Comparison of ENCODE assay signal across 29 cellular contexts in genomic region chrX:39262641-39263040, GRCh38.
A peak's percentile ranks its signal among the peaks of the same experiment; 100 is the strongest.
DNase-seq lines count a peak whose midpoint lies in the region; ATAC-seq and TF ChIP-seq lines count a peak whose summit lies in the region.
"Had no signal": no experiment of that assay in that cellular context is flagged by ENCODE, and none has a peak within 500 bp of the region (broad histone marks: within the 10 kb centered on the region; RNA-seq: fewer than 3 reads in every experiment).

No MANE protein-coding gene starts in this region.

- H3K4me1 Mint-ChIP-seq in activated T-cell treated with anti-CD3 and anti-CD28 coated beads, Interleukin-2, amount 50 U/mL, for 24 hours (ENCODE audit: low read depth): peaks cover 56% of the 10 kb centered on the region
- peaks cover 53% of the 10 kb centered on the region for H3K4me1 Mint-ChIP-seq in activated naive CD8-positive, alpha-beta T cell (ENCODE audit: low read depth)
- H3K4me1 Mint-ChIP-seq: endodermal cell had no signal

- WGBS in psoas muscle, 3 donors: 80 to 88% (median 87%) methylated on average over 2 of the region's 2 CpGs

- intact Hi-C loops in psoas muscle (cut with DNase I): no loop called here

- H3K9me3 ChIP-seq in psoas muscle: no peaks in the 10 kb centered on the region
- H3K9me3 ChIP-seq: Caco-2, neutrophil, sigmoid colon had no signal

- no peak for DNase-seq in activated T-cell treated with anti-CD3 and anti-CD28 coated beads, Interleukin-2, amount 50 U/mL, for 24 hours
- no peak for DNase-seq in activated T-cell treated with anti-CD3 and anti-CD28 coated beads, Interleukin-2, amount 50 U/mL, for 1 hour
- peak; percentile 48 for DNase-seq in NCI-H69 (lab: John Stamatoyannopoulos, UW)
- peak; percentile 68 for DNase-seq in kidney tubule cell (ENCODE audit: low spot score)
- no peak for DNase-seq in SIG-M5 treated with dmso at 0.1 percent for 504 hours (lab: John Stamatoyannopoulos, UW; ENCODE audit: unreplicated experiment)
- no peak for DNase-seq in psoas muscle
- DNase-seq in erythroblast (lab: John Stamatoyannopoulos, UW): no peak
- DNase-seq: activated naive CD4-positive, alpha-beta T cell treated with anti-CD3 and anti-CD28 coated beads, Interleukin-2, amount 10 ng/mL, durations not matched to agents 7 days and 5 days; aorta; Caco-2; caudate nucleus; cortex of kidney; endodermal cell; GF-D8; hypothalamus; immature natural killer cell; mesendoderm; naive B cell; NCI-H1436; NCI-H345; NCI-H774; sigmoid colon; trophoblast cell had no signal

- peak overlapping the region; percentile 46 for H3K27ac Mint-ChIP-seq in activated T-cell treated with anti-CD3 and anti-CD28 coated beads, Interleukin-2, amount 50 U/mL, for 24 hours
- peak overlapping the region; percentile 85 for H3K27ac Mint-ChIP-seq in activated naive CD8-positive, alpha-beta T cell
- H3K27ac Mint-ChIP-seq: activated naive CD4-positive, alpha-beta T cell treated with anti-CD3 and anti-CD28 coated beads, Interleukin-2, amount 10 ng/mL, durations not matched to agents 7 days and 5 days; endodermal cell; immature natural killer cell; T-helper 2 cell treated with Interferon-gamma antibody and Interleukin-4, amounts not matched to agents 5 μg/mL and 100 μg/mL, for 36 hours had no signal

- H3K4me3 Mint-ChIP-seq in activated T-cell treated with anti-CD3 and anti-CD28 coated beads, Interleukin-2, amount 50 U/mL, for 24 hours: no peak overlapping the region
- no peak overlapping the region for H3K4me3 Mint-ChIP-seq in activated naive CD8-positive, alpha-beta T cell
- H3K4me3 Mint-ChIP-seq: activated naive CD4-positive, alpha-beta T cell treated with anti-CD3 and anti-CD28 coated beads, Interleukin-2, amount 10 ng/mL, durations not matched to agents 7 days and 5 days; endodermal cell; immature natural killer cell; naive B cell; T-helper 2 cell treated with Interferon-gamma antibody and Interleukin-4, amounts not matched to agents 5 μg/mL and 100 μg/mL, for 36 hours had no signal

- no peak for ATAC-seq in psoas muscle
- ATAC-seq: left lobe of liver had no signal

- no peaks in the 10 kb centered on the region for H3K4me1 ChIP-seq in psoas muscle
- H3K4me1 ChIP-seq: Caco-2, sigmoid colon had no signal

- H3K9me3 Mint-ChIP-seq in activated T-cell treated with anti-CD3 and anti-CD28 coated beads, Interleukin-2, amount 50 U/mL, for 24 hours: peaks cover 4% of the 10 kb centered on the region
- H3K9me3 Mint-ChIP-seq in activated naive CD8-positive, alpha-beta T cell (ENCODE audit: low read depth): no peaks in the 10 kb centered on the region
- H3K9me3 Mint-ChIP-seq: activated naive CD4-positive, alpha-beta T cell treated with anti-CD3 and anti-CD28 coated beads, Interleukin-2, amount 10 ng/mL, durations not matched to agents 7 days and 5 days had no signal

- TF ChIP-seq CTCF in psoas muscle (IDR thresholded peaks at IDR 0.05): no peak

- H3K36me3 Mint-ChIP-seq in activated T-cell treated with anti-CD3 and anti-CD28 coated beads, Interleukin-2, amount 50 U/mL, for 24 hours (ENCODE audit: low read depth): peaks cover 3% of the 10 kb centered on the region
- no peaks in the 10 kb centered on the region for H3K36me3 Mint-ChIP-seq in activated naive CD8-positive, alpha-beta T cell
- H3K36me3 Mint-ChIP-seq: activated naive CD4-positive, alpha-beta T cell treated with anti-CD3 and anti-CD28 coated beads, Interleukin-2, amount 10 ng/mL, durations not matched to agents 7 days and 5 days; immature natural killer cell had no signal

- H3K4me3 ChIP-seq in psoas muscle: no peak overlapping the region
- H3K4me3 ChIP-seq: BLaER1 treated with 17β-estradiol and CSF1 and Interleukin-3, amounts not matched to agents 10 nM and 100 nM; sigmoid colon had no signal

- no peak for TF ChIP-seq POLR2A in erythroblast (IDR thresholded peaks at IDR 0.05; ENCODE audit: low read length)

- H3K36me3 ChIP-seq in psoas muscle (ENCODE audit: insufficient read depth in 1 of 2, low read depth in 1 of 2): no peaks in the 10 kb centered on the region
- H3K36me3 ChIP-seq: BLaER1 treated with 17β-estradiol and CSF1 and Interleukin-3, amounts not matched to agents 10 nM and 100 nM; neutrophil; sigmoid colon had no signal

- peaks cover 12% of the 10 kb centered on the region for H3K27me3 Mint-ChIP-seq in activated T-cell treated with anti-CD3 and anti-CD28 coated beads, Interleukin-2, amount 50 U/mL, for 24 hours
- H3K27me3 Mint-ChIP-seq in activated naive CD8-positive, alpha-beta T cell: no peaks in the 10 kb centered on the region
- H3K27me3 Mint-ChIP-seq: activated naive CD4-positive, alpha-beta T cell treated with anti-CD3 and anti-CD28 coated beads, Interleukin-2, amount 10 ng/mL, durations not matched to agents 7 days and 5 days; naive B cell had no signal

- H3K27ac ChIP-seq in psoas muscle: no peak overlapping the region
- H3K27ac ChIP-seq: BLaER1 treated with 17β-estradiol and CSF1 and Interleukin-3, amounts not matched to agents 10 nM and 100 nM; HL-60; neutrophil; sigmoid colon had no signal

- peaks cover 0 to 27% (median 0%) of the 10 kb centered on the region in 3 donors for H3K27me3 ChIP-seq in psoas muscle (ENCODE audit: insufficient read depth in 3 of 3, low read length in 2 of 3)
- H3K27me3 ChIP-seq: neutrophil, sigmoid colon had no signal

Comparison
In these comparisons a context has a peak if more than half of its experiments do, and no peak if none do; other contexts are left out.
1. DNase-seq: peak in NCI-H69 (single experiment) and kidney tubule cell (single experiment); none in activated T-cell treated with anti-CD3 and anti-CD28 coated beads, Interleukin-2, amount 50 U/mL, for 24 hours (single experiment), activated T-cell treated with anti-CD3 and anti-CD28 coated beads, Interleukin-2, amount 50 U/mL, for 1 hour (single experiment), SIG-M5 treated with dmso at 0.1 percent for 504 hours (single experiment), psoas muscle (0 of 2) and erythroblast (0 of 2).